Comparison of ENCODE assay signal across 1 cellular context in genomic region chr1:26477446-26478152, GRCh38.
TF ChIP-seq lines count a peak whose summit lies in the region.

No MANE protein-coding gene starts in this region.

TF ChIP-seq in H1, 55 proteins besides CTCF, POLR2A, EP300 and RAD21:
- TF ChIP-seq SP4 (IDR thresholded peaks at IDR 0.05; ENCODE audit: low read length), result no peak
- TF ChIP-seq POLR2AphosphoS5 (IDR thresholded peaks at IDR 0.05; ENCODE audit: low read depth, low read length), result peak; percentile 86
- TF ChIP-seq FOSL1 (IDR thresholded peaks at IDR 0.05; ENCODE audit: insufficient read depth, low read depth, low read length), result no peak
- peak; percentile 24; the same call in 1 of the 2 replicates for TF ChIP-seq ATF2 (IDR thresholded peaks at IDR 0.05; ENCODE audit: low read length)
- no peak for TF ChIP-seq CEBPB (IDR thresholded peaks at IDR 0.05; ENCODE audit: low read depth, low read length)
- no peak for TF ChIP-seq RFX5 (IDR thresholded peaks at IDR 0.05; ENCODE audit: borderline replicate concordance, low read depth, low read length)
